ENCODE assay signal across 13 cellular contexts in genomic region chr2:130594011-130594410, GRCh38. TPM values are rescaled to one million over a fixed set of nuclear protein-coding genes. Genes with fewer than 3 reads are reported as not detected.
"Had no signal": no experiment of that assay in that cellular context is flagged by ENCODE, and none has a peak within 500 bp of the region (broad histone marks: within the 10 kb centered on the region; RNA-seq: fewer than 3 reads in every experiment).

No MANE protein-coding gene starts in this region.

RNA-seq across cellular contexts. Expression of gene CFC1, which starts 5.4 kb away (rescaled TPM):
- total RNA-seq: activated CD4-positive, alpha-beta memory T cell treated with anti-CD3 and anti-CD28 coated beads, Interleukin-2, amount 10 ng/mL, durations not matched to agents 7 days and 5 days; activated CD8-positive, alpha-beta memory T cell treated with anti-CD3 and anti-CD28 coated beads for 36 hours; activated naive CD4-positive, alpha-beta T cell treated with anti-CD3 and anti-CD28 coated beads for 36 hours; activated naive CD4-positive, alpha-beta T cell treated with anti-CD3 and anti-CD28 coated beads, Interleukin-2, amount 50 U/mL, for 72 hours; activated T-helper 2 cell treated with anti-CD3 and anti-CD28 coated beads, Interferon-gamma antibody, Interleukin-2, Interleukin-4, amounts not matched to agents 10 μg/mL and 5 μg/mL and 100 μg/mL, durations not matched to agents 14 hours and 24 hours and 36 hours; astrocyte; breast epithelium; MCF 10A; SJCRH30; T-helper 1 cell treated with Interleukin-12 subunit alpha and Interleukin-12 subunit beta and Interleukin-4 antibody, amounts not matched to agents 30 ng/mL and 1 ng/mL, for 36 hours; T-helper 2 cell treated with Interferon-gamma antibody and Interleukin-4, amounts not matched to agents 100 ng/mL and 5 ng/mL, for 36 hours had no signal
- polyA plus RNA-seq: IgD-negative memory B cell had no signal

RNA-seq across cellular contexts. Expression of gene POTEJ, which starts 17.2 kb away (rescaled TPM):
- total RNA-seq: activated CD4-positive, alpha-beta memory T cell treated with anti-CD3 and anti-CD28 coated beads, Interleukin-2, amount 10 ng/mL, durations not matched to agents 7 days and 5 days; activated CD8-positive, alpha-beta memory T cell treated with anti-CD3 and anti-CD28 coated beads for 36 hours; activated naive CD4-positive, alpha-beta T cell treated with anti-CD3 and anti-CD28 coated beads for 36 hours; activated naive CD4-positive, alpha-beta T cell treated with anti-CD3 and anti-CD28 coated beads, Interleukin-2, amount 50 U/mL, for 72 hours; activated T-helper 2 cell treated with anti-CD3 and anti-CD28 coated beads, Interferon-gamma antibody, Interleukin-2, Interleukin-4, amounts not matched to agents 10 μg/mL and 5 μg/mL and 100 μg/mL, durations not matched to agents 14 hours and 24 hours and 36 hours; adrenal gland; astrocyte; breast epithelium; MCF 10A; T-helper 1 cell treated with Interleukin-12 subunit alpha and Interleukin-12 subunit beta and Interleukin-4 antibody, amounts not matched to agents 30 ng/mL and 1 ng/mL, for 36 hours; T-helper 2 cell treated with Interferon-gamma antibody and Interleukin-4, amounts not matched to agents 100 ng/mL and 5 ng/mL, for 36 hours had no signal
- polyA plus RNA-seq: adrenal gland, IgD-negative memory B cell had no signal
